24 cellular contexts compared by ENCODE assay signal in genomic region chr10:108597657-108598319, GRCh38.
A peak's percentile ranks its signal among the peaks of the same experiment; 100 is the strongest.
DNase-seq lines count a peak whose midpoint lies in the region; ATAC-seq lines count a peak whose summit lies in the region.
"Had no signal": no experiment of that assay in that cellular context is flagged by ENCODE, and none has a peak within 500 bp of the region (broad histone marks: within the 10 kb centered on the region; RNA-seq: fewer than 3 reads in every experiment).

No MANE protein-coding gene starts in this region.

- DNase-seq in ELR (ENCODE audit: low read depth) (peak; percentile 58), M059J (ENCODE audit: low read depth) (peak; percentile 56), kidney glomerular epithelial cell (lab: John Stamatoyannopoulos, UW) (peak; percentile 69), renal cortical epithelial cell (ENCODE audit: low read depth) (peak; percentile 42), C1 segment of cervical spinal cord (lab: John Stamatoyannopoulos, UW) (no peak), GM03348 (ENCODE audit: low spot score) (no peak)
- DNase-seq: activated CD4-positive, alpha-beta T cell treated with anti-CD3 and anti-CD28 coated beads, Interleukin-2, amount 50 U/mL, for 48 hours; activated CD4-positive, CD25-positive, alpha-beta regulatory T cell; activated CD8-positive, alpha-beta memory T cell treated with anti-CD3 and anti-CD28 coated beads, Interleukin-2, amount 50 U/mL, for 48 hours; activated naive CD8-positive, alpha-beta T cell treated with anti-CD3 and anti-CD28 coated beads for 36 hours; CD4-positive, CD25-positive, alpha-beta regulatory T cell; central memory CD4-positive, alpha-beta T cell; kidney; MG63; naive B cell; NCI-H1436; NCI-H510A treated with DMSO at 0.1 percent for 48 hours; SHP77 treated with DMSO at 0.1 percent for 48 hours; spleen; stimulated activated CD4-positive, alpha-beta T cell treated with anti-CD3 and anti-CD28 coated beads, Interleukin-2, amount 100 ng/mL, for 48 hours; stimulated activated naive B cell treated with anti-CD40 and anti-IgM and Interleukin-4, amounts not matched to agents 10 μg/mL and 1 μg/mL and 100 μg/mL, for 72 hours; testis had no signal

- ATAC-seq in HG02571 (IDR thresholded peaks at IDR 0.05; ENCODE audit: unreplicated experiment) (no peak), HG02973 (IDR thresholded peaks at IDR 0.05; ENCODE audit: unreplicated experiment) (no peak)
- ATAC-seq: stimulated activated naive B cell treated with anti-CD40 and anti-IgM and Interleukin-4, amounts not matched to agents 10 μg/mL and 1 μg/mL and 100 μg/mL, for 72 hours had no signal

Comparison
In these comparisons a context has a peak if more than half of its experiments do, and no peak if none do; other contexts are left out.
1. DNase-seq: peak in ELR (single experiment), M059J (single experiment), kidney glomerular epithelial cell (single experiment) and renal cortical epithelial cell (single experiment); none in C1 segment of cervical spinal cord (0 of 14) and GM03348 (single experiment).